Comparison of ENCODE assay signal across 17 cellular contexts in the genomic region with DNA sequence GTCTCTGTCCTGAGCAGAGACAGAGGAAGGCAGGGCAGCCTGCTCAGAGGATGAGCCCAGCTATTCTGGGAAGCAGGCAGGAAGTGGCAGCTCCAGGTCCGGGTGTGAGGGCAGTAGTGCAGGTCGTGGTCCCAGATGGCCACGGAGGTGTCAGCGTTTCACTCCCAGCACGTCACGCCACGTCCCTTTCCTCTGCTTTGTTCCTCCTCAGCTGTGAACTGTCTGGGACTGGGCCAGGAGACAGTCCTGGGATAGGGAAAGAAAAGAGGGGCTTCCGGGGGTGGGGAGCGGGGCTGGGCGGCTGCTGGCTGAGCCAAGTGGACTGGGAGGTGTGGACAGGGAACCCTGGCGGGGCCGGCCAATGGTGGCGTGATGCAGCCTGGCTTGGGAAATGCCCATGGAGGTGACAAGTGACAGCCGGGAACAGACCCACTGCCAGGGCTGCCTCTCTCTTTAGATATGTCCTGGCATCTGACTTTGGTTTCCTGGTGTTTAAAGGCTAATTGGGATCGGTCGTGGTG.
DNase-seq lines count a peak whose midpoint lies in the region; ATAC-seq and TF ChIP-seq lines count a peak whose summit lies in the region.
"Had no signal": no experiment of that assay in that cellular context is flagged by ENCODE, and none has a peak within 500 bp of the region (broad histone marks: within the 10 kb centered on the region; RNA-seq: fewer than 3 reads in every experiment).

No MANE protein-coding gene starts in this region.

- H3K27ac ChIP-seq in right atrium auricular region: peak overlapping the region; percentile 80 to 81
- no peak overlapping the region for H3K27ac ChIP-seq in spleen
- H3K27ac ChIP-seq: gastroesophageal sphincter had no signal

- no peaks in the 10 kb centered on the region for H3K36me3 Mint-ChIP-seq in activated CD4-positive, alpha-beta memory T cell treated with anti-CD3 and anti-CD28 coated beads, Interleukin-2, amount 10 ng/mL, durations not matched to agents 7 days and 5 days (ENCODE audit: low read depth)

- H3K4me1 ChIP-seq in right atrium auricular region (peaks cover 3 to 59% of the 10 kb centered on the region in 2 donors), spleen (peaks cover 0 to 34% (median 11%) of the 10 kb centered on the region in 6 donors)
- H3K4me1 ChIP-seq: gastroesophageal sphincter had no signal

- no peak overlapping the region for H3K4me3 Mint-ChIP-seq in activated CD4-positive, alpha-beta memory T cell treated with anti-CD3 and anti-CD28 coated beads, Interleukin-2, amount 10 ng/mL, durations not matched to agents 7 days and 5 days
- H3K4me3 Mint-ChIP-seq: activated naive CD8-positive, alpha-beta T cell treated with anti-CD3 and anti-CD28 coated beads, Interleukin-2, amount 50 U/mL, for 24 hours had no signal

- DNase-seq in activated CD4-positive, alpha-beta T cell treated with anti-CD3 and anti-CD28 coated beads for 1 hour: peak; percentile 0
- no peak for DNase-seq in activated CD4-positive, alpha-beta T cell treated with anti-CD3 and anti-CD28 coated beads, Interleukin-2, amount 50 U/mL, for 1 hour
- peak; percentile 12 for DNase-seq in activated CD4-positive, alpha-beta memory T cell treated with anti-CD3 and anti-CD28 coated beads, Interleukin-2, amount 10 ng/mL, durations not matched to agents 7 days and 5 days
- DNase-seq in right atrium auricular region (ENCODE audit: low spot score) (peak; percentile 64), spleen (peak; percentile 57)
- no peak for DNase-seq in stimulated activated naive CD4-positive, alpha-beta T cell treated with Interleukin-2 at 50 U/mL for 16 hours (lab: John Stamatoyannopoulos, UW)
- DNase-seq: activated naive CD8-positive, alpha-beta T cell treated with anti-CD3 and anti-CD28 coated beads, Interleukin-2, amount 50 U/mL, for 24 hours; central memory CD4-positive, alpha-beta T cell; COR-L47; NCI-H1694 treated with DMSO at 0.1 percent for 48 hours; OCI-M1; stimulated activated CD4-positive, alpha-beta T cell treated with anti-CD3 and anti-CD28 coated beads, Interleukin-15, amount 100 ng/mL, for 24 hours; substantia nigra had no signal

- H3K27me3 ChIP-seq in right atrium auricular region: no peaks in the 10 kb centered on the region
- H3K27me3 ChIP-seq in spleen (replicated peaks in 1 of 7): no peaks in the 10 kb centered on the region

- WGBS in spleen, 5 donors: 55 to 92% (median 60%) methylated on average over 9 to 16 of the region's 16 CpGs

- no peak overlapping the region for H3K27ac Mint-ChIP-seq in activated CD4-positive, alpha-beta memory T cell treated with anti-CD3 and anti-CD28 coated beads, Interleukin-2, amount 10 ng/mL, durations not matched to agents 7 days and 5 days
- H3K27ac Mint-ChIP-seq: activated naive CD8-positive, alpha-beta T cell treated with anti-CD3 and anti-CD28 coated beads, Interleukin-2, amount 50 U/mL, for 24 hours; progenitor cell of endocrine pancreas had no signal

- CTCF ChIA-PET in activated CD4-positive, alpha-beta memory T cell treated with anti-CD3 and anti-CD28 coated beads, Interleukin-2, amount 10 ng/mL, durations not matched to agents 7 days and 5 days (lab: Charles Lee): no interaction called here

- no peak overlapping the region for H3K4me3 ChIP-seq in right atrium auricular region
- no peak overlapping the region for H3K4me3 ChIP-seq in spleen
- H3K4me3 ChIP-seq: gastroesophageal sphincter had no signal

- TF ChIP-seq POLR2A in spleen (IDR thresholded peaks at IDR 0.05): no peak

- no peak for TF ChIP-seq CTCF in right atrium auricular region (IDR thresholded peaks at IDR 0.05)
- TF ChIP-seq CTCF in spleen (IDR thresholded peaks at IDR 0.05 in 8 of 11, conservative IDR thresholded peaks at IDR 0.05 in 3 of 11): no peak

- intact Hi-C loops in spleen (cut with DNase I; ENCODE audit: low total_unique reads): no loop called here

- H3K4me1 Mint-ChIP-seq in activated CD4-positive, alpha-beta memory T cell treated with anti-CD3 and anti-CD28 coated beads, Interleukin-2, amount 10 ng/mL, durations not matched to agents 7 days and 5 days: peaks cover 5% of the 10 kb centered on the region
- H3K4me1 Mint-ChIP-seq: activated naive CD8-positive, alpha-beta T cell treated with anti-CD3 and anti-CD28 coated beads, Interleukin-2, amount 50 U/mL, for 24 hours had no signal

- H3K9me3 ChIP-seq in right atrium auricular region (no peaks in the 10 kb centered on the region), spleen (no peaks in the 10 kb centered on the region)
- H3K9me3 ChIP-seq: gastroesophageal sphincter had no signal

- ATAC-seq in GM21619 (IDR thresholded peaks at IDR 0.05; ENCODE audit: unreplicated experiment): no peak
- no peak for ATAC-seq in HG03521 (IDR thresholded peaks at IDR 0.05; ENCODE audit: unreplicated experiment)
- ATAC-seq: activated naive CD8-positive, alpha-beta T cell treated with anti-CD3 and anti-CD28 coated beads, Interleukin-2, amount 50 U/mL, for 24 hours; gastroesophageal sphincter had no signal

- no peaks in the 10 kb centered on the region for H3K9me3 Mint-ChIP-seq in activated CD4-positive, alpha-beta memory T cell treated with anti-CD3 and anti-CD28 coated beads, Interleukin-2, amount 10 ng/mL, durations not matched to agents 7 days and 5 days
- H3K9me3 Mint-ChIP-seq: activated naive CD8-positive, alpha-beta T cell treated with anti-CD3 and anti-CD28 coated beads, Interleukin-2, amount 50 U/mL, for 24 hours had no signal

- H3K27me3 Mint-ChIP-seq in activated CD4-positive, alpha-beta memory T cell treated with anti-CD3 and anti-CD28 coated beads, Interleukin-2, amount 10 ng/mL, durations not matched to agents 7 days and 5 days: no peaks in the 10 kb centered on the region
- H3K27me3 Mint-ChIP-seq: activated naive CD8-positive, alpha-beta T cell treated with anti-CD3 and anti-CD28 coated beads, Interleukin-2, amount 50 U/mL, for 24 hours had no signal

- POLR2A ChIA-PET in activated CD4-positive, alpha-beta memory T cell treated with anti-CD3 and anti-CD28 coated beads, Interleukin-2, amount 10 ng/mL, durations not matched to agents 7 days and 5 days (lab: Charles Lee): no interaction called here

- H3K36me3 ChIP-seq in right atrium auricular region (no peaks in the 10 kb centered on the region), spleen (no peaks in the 10 kb centered on the region)
- H3K36me3 ChIP-seq: gastroesophageal sphincter had no signal

Comparison
In these comparisons a context has a peak if more than half of its experiments do, and no peak if none do; other contexts are left out.
1. DNase-seq: peak in activated CD4-positive, alpha-beta T cell treated with anti-CD3 and anti-CD28 coated beads for 1 hour (single experiment), activated CD4-positive, alpha-beta memory T cell treated with anti-CD3 and anti-CD28 coated beads, Interleukin-2, amount 10 ng/mL, durations not matched to agents 7 days and 5 days (single experiment), right atrium auricular region (single experiment) and spleen (single experiment); none in activated CD4-positive, alpha-beta T cell treated with anti-CD3 and anti-CD28 coated beads, Interleukin-2, amount 50 U/mL, for 1 hour (single experiment) and stimulated activated naive CD4-positive, alpha-beta T cell treated with Interleukin-2 at 50 U/mL for 16 hours (single experiment).
2. H3K27ac ChIP-seq: peak in right atrium auricular region (2 of 2); none in spleen (0 of 8).